8 cellular contexts compared by ENCODE assay signal in the genomic region with DNA sequence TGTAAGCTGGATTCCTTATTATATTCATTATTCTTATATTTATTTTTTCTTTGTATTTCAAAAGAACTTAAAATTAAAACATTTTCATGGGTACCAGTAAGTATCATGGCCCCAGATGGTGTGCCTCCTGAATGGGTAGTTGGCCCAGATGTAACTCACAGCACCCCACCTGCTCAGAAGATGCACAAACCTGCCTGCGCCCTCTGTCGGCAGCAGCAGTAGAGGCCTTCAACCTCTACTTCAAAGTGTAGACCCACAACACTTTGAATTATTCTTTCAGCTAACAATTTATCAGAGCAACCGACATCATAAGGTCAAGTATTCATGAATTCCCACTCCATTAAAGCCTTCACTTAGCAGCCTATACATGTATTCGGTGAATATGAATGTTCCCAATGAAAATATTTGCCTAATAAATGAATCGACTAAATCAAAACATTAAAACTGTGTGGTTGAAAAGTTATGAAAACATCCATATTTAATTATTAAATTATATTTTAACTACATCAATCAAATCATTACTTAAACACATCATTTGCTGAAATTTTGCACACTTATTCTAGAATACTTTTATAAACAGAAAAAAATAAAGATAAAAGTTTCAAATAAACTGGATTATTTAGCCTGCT. TPM values are rescaled to one million over a fixed set of nuclear protein-coding genes. Genes with fewer than 3 reads are reported as not detected.
DNase-seq lines count a peak whose midpoint lies in the region; ATAC-seq, FAIRE-seq and TF ChIP-seq lines count a peak whose summit lies in the region.

No MANE protein-coding gene starts in this region.

- POLR2A ChIA-PET in AG04450 (lab: Yijun Ruan, JAX) = no interaction called here

- H3K4me1 Mint-ChIP-seq in activated T-cell treated with anti-CD3 and anti-CD28 coated beads, Interleukin-2, amount 50 U/mL, for 4 hours (ENCODE audit: low read depth) = no peaks in the 10 kb centered on the region

- H4K20me1 ChIP-seq in KMS-11 (ENCODE audit: insufficient read depth) = no peaks in the 10 kb centered on the region

- H2AFZ ChIP-seq in KMS-11 (ENCODE audit: low read depth) = no peak overlapping the region

- H3K27me3 ChIP-seq in AG04450 (ENCODE audit: control insufficient read depth, insufficient read depth, low read length) (peaks cover 7% of the 10 kb centered on the region), KMS-11 (ENCODE audit: insufficient read depth, low read depth) (no peaks in the 10 kb centered on the region), Peyer's patch (no peaks in the 10 kb centered on the region), pancreas (no peaks in the 10 kb centered on the region), upper lobe of right lung (no peaks in the 10 kb centered on the region)

- no peak overlapping the region for H3K4me3 ChIP-seq in AG04450 (ENCODE audit: low read depth, low read length)
- no peak overlapping the region for H3K4me3 ChIP-seq in KMS-11 (IDR thresholded peaks at IDR 0.05; ENCODE audit: insufficient read depth, low read depth, low read length)
- no peak overlapping the region for H3K4me3 ChIP-seq in Peyer's patch
- no peak overlapping the region for H3K4me3 ChIP-seq in fibroblast of pulmonary artery (replicated peaks; ENCODE audit: low read depth, low read length)
- H3K4me3 ChIP-seq in pancreas = no peak overlapping the region
- H3K4me3 ChIP-seq in upper lobe of right lung = no peak overlapping the region

- peak in 1 of 2 donors; percentile 12 for TF ChIP-seq POLR2A in Peyer's patch (IDR thresholded peaks at IDR 0.05)

- H3K27ac ChIP-seq in AG04450 (ENCODE audit: low read depth, low read length) = no peak overlapping the region
- H3K27ac ChIP-seq in KMS-11 = no peak overlapping the region
- H3K27ac ChIP-seq in Peyer's patch = no peak overlapping the region
- no peak overlapping the region for H3K27ac ChIP-seq in pancreas
- no peak overlapping the region for H3K27ac ChIP-seq in upper lobe of right lung

- H3K4me2 ChIP-seq in KMS-11 = no peak overlapping the region

- H3K9me3 ChIP-seq in AG04450 (ENCODE audit: control insufficient read depth, insufficient read depth, low read length) (no peaks in the 10 kb centered on the region), Peyer's patch (no peaks in the 10 kb centered on the region), pancreas (no peaks in the 10 kb centered on the region), upper lobe of right lung (no peaks in the 10 kb centered on the region)

- no peaks in the 10 kb centered on the region for H3K36me3 ChIP-seq in KMS-11 (ENCODE audit: insufficient read depth)
- H3K36me3 ChIP-seq in Peyer's patch = no peaks in the 10 kb centered on the region
- H3K36me3 ChIP-seq in pancreas = no peaks in the 10 kb centered on the region
- H3K36me3 ChIP-seq in upper lobe of right lung = no peaks in the 10 kb centered on the region

- 21 to 23% methylated on average over 5 of the region's 5 CpGs for WGBS in pancreas, 2 donors

- ATAC-seq in GM18867 (IDR thresholded peaks at IDR 0.05; ENCODE audit: unreplicated experiment) (peak; percentile 84), pancreas (peak; percentile 78 to 95 (median 92)), upper lobe of right lung (peak; percentile 91)
- ATAC-seq in activated T-cell treated with anti-CD3 and anti-CD28 coated beads, Interleukin-2, amount 50 U/mL, for 4 hours = peak; percentile 79 to 87

- intact Hi-C loops in pancreas (cut with DNase I) = loop anchor here in 1 of 3 donors (2.0 to 5.0 kb wide), 2 partner anchors 70 to 209 kb away; no protein-coding TSS in a partner anchor
- intact Hi-C loops in upper lobe of right lung (cut with DNase I) = loop anchor here (5.0 kb wide), 1 partner anchor 69 kb away; no protein-coding TSS in a partner anchor

- H3K9me3 Mint-ChIP-seq in activated T-cell treated with anti-CD3 and anti-CD28 coated beads, Interleukin-2, amount 50 U/mL, for 4 hours = no peaks in the 10 kb centered on the region

- TF ChIP-seq CTCF in AG04450 (IDR thresholded peaks at IDR 0.05; ENCODE audit: low read depth, low read length) = peak; percentile 99
- peak; percentile 100 for TF ChIP-seq CTCF in KMS-11 (conservative IDR thresholded peaks at IDR 0.05; ENCODE audit: low read depth, low read length)
- TF ChIP-seq CTCF in Peyer's patch (IDR thresholded peaks at IDR 0.05) = peak; percentile 65 to 86 (median 84)
- TF ChIP-seq CTCF in fibroblast of pulmonary artery (IDR thresholded peaks at IDR 0.05; ENCODE audit: low read length, missing control alignments) = peak; percentile 100
- TF ChIP-seq CTCF in pancreas (IDR thresholded peaks at IDR 0.05) = peak; percentile 50 to 79 (median 72)
- TF ChIP-seq CTCF in upper lobe of right lung (IDR thresholded peaks at IDR 0.05) = peak; percentile 87

- H3K79me2 ChIP-seq in KMS-11 (ENCODE audit: insufficient read depth, low read depth) = no peaks in the 10 kb centered on the region

- H3K4me3 Mint-ChIP-seq in activated T-cell treated with anti-CD3 and anti-CD28 coated beads, Interleukin-2, amount 50 U/mL, for 4 hours = no peak overlapping the region

- H3K4me1 ChIP-seq in KMS-11 (ENCODE audit: low read depth, poor library complexity, severe bottlenecking) (no peaks in the 10 kb centered on the region), Peyer's patch (peaks cover 0 to 9% (median 0%) of the 10 kb centered on the region in 4 donors), pancreas (no peaks in the 10 kb centered on the region), upper lobe of right lung (no peaks in the 10 kb centered on the region)

- no peaks in the 10 kb centered on the region for H3K36me3 Mint-ChIP-seq in activated T-cell treated with anti-CD3 and anti-CD28 coated beads, Interleukin-2, amount 50 U/mL, for 4 hours (ENCODE audit: insufficient read depth)

- FAIRE-seq in pancreas (lab: Jason Lieb, UNC) = peak; percentile 47

- DNase-seq in AG04450 (ENCODE audit: low read depth, low spot score) (peak; percentile 23), Peyer's patch (peak; percentile 73 to 92 (median 85)), fibroblast of pulmonary artery (ENCODE audit: low read depth) (peak; percentile 73), pancreas (peak; percentile 60 to 86 (median 75)), upper lobe of right lung (peak; percentile 89)
- peak; percentile 64 for DNase-seq in activated T-cell treated with anti-CD3 and anti-CD28 coated beads, Interleukin-2, amount 50 U/mL, for 4 hours

- H3K9ac ChIP-seq in KMS-11 = no peak overlapping the region

- CTCF ChIA-PET in AG04450 (lab: Charles Lee) = interaction anchor here (0.6 to 9.7 kb wide), 46 partner anchors 7 to 1695 kb away, joined by 3 to 380 read pairs (median 12); a partner anchor contains a TSS

- peaks cover 5% of the 10 kb centered on the region for H3K27me3 Mint-ChIP-seq in activated T-cell treated with anti-CD3 and anti-CD28 coated beads, Interleukin-2, amount 50 U/mL, for 4 hours (ENCODE audit: low read depth)

RNA-seq across cellular contexts. Expression of a gene that starts 25.4 kb away (rescaled TPM):
- polyA plus RNA-seq in AG04450 (2011; rRNA removed) (5.1 and 6.6 TPM in 2 replicates), pancreas (1 to 10 TPM; 2.7 to 4.2 TPM)
- polyA minus RNA-seq in AG04450 (2011; rRNA and poly(A)+ RNA removed) = 2.6 and 3.4 TPM in 2 replicates
- total RNA-seq in Peyer's patch (1 to 10 TPM in 3 of 4 donors, under 1 TPM in 1; under 0.01 to 6.7 (median 5.5) TPM), pancreas (1 to 10 TPM; 4.0 to 7.6 (median 5.2) TPM), upper lobe of right lung (7.1 TPM)
- total RNA-seq in activated T-cell treated with anti-CD3 and anti-CD28 coated beads, Interleukin-2, amount 50 U/mL, for 4 hours = 1 to 10 TPM; 4.1 to 5.7 (median 4.5) TPM

RNA-seq across cellular contexts. Expression of a gene that starts 52.4 kb away (rescaled TPM):
- 0.11 TPM in 1 of 2 replicates, not detected in the other for polyA plus RNA-seq in AG04450 (2011; rRNA removed)
- polyA minus RNA-seq in AG04450 (2011; rRNA and poly(A)+ RNA removed) = 0.37 TPM in 1 of 2 replicates, not detected in the other
- total RNA-seq in Peyer's patch = not detected
- not detected for total RNA-seq in activated T-cell treated with anti-CD3 and anti-CD28 coated beads, Interleukin-2, amount 50 U/mL, for 4 hours
- not detected for total RNA-seq in pancreas
- not detected for polyA plus RNA-seq in pancreas
- not detected for total RNA-seq in upper lobe of right lung

Comparison
In these comparisons a context has a peak if more than half of its experiments do, and no peak if none do; other contexts are left out.
1. DNase-seq: peak in every context shown above with its lines; median percentile 89 in upper lobe of right lung; 85 in Peyer's patch; 75 in pancreas; 73 in fibroblast of pulmonary artery; 64 in activated T-cell treated with anti-CD3 and anti-CD28 coated beads, Interleukin-2, amount 50 U/mL, for 4 hours; 23 in AG04450.